In the genomic region with DNA sequence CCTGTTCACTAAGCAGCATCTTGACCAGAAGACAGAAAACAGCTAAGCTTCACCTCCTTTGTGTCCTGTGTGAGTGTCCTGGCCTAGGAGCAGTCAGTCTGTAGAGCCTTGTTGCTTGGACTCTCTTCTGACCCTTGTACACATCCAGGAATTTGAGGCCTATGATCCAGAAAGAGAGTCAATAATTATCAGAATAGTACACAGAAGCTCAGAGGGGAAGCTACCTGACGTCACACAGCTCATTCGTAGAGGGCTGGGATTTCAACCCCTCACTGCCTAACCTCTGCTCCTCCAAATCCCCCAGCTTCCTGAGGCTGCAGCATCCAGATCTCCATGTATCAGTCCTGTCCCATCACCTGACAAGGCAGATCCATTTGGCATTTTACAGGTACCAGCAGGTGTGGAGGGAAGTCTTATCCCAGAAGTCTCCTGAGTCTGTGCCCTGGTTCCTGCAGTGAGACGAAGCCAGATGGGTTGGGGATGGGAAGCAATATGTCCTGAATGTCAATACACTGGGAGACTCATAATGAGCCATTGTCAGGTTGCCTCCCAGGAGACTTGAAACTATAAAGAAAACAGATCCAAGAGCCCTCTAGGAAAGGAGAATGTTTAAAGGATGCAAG, we compare ENCODE assay signal across 18 cellular contexts.
DNase-seq lines count a peak whose midpoint lies in the region; ATAC-seq and TF ChIP-seq lines count a peak whose summit lies in the region.
"Had no signal": no experiment of that assay in that cellular context is flagged by ENCODE, and none has a peak within 500 bp of the region (broad histone marks: within the 10 kb centered on the region; RNA-seq: fewer than 3 reads in every experiment).

No MANE protein-coding gene starts in this region.

- no peaks in the 10 kb centered on the region for H3K36me3 Mint-ChIP-seq in CD4-positive, alpha-beta memory T cell
- H3K36me3 Mint-ChIP-seq: CD14-positive monocyte had no signal

- ATAC-seq in SK-N-SH treated with all-trans-retinoic acid at 6 μM for 48 hours (no peak), right lobe of liver (peak; percentile 97 to 98 (median 98)), GM21367 (IDR thresholded peaks at IDR 0.05; ENCODE audit: unreplicated experiment) (no peak)
- ATAC-seq: GM23338, K562 had no signal

- CTCF ChIA-PET in SK-N-SH (lab: Yijun Ruan, JAX), result interaction anchor here (0.7 to 1.3 kb wide), 2 partner anchors 39 to 295 kb away, joined by 3 to 4 read pairs; no protein-coding TSS in a partner anchor
- CTCF ChIA-PET in CD4-positive, alpha-beta memory T cell (lab: Charles Lee; ENCODE audit: partially characterized antibody), result no interaction called here

- no peak overlapping the region for H3K27ac Mint-ChIP-seq in CD4-positive, alpha-beta memory T cell
- H3K27ac Mint-ChIP-seq: GM23338 had no signal

- no peak for TF ChIP-seq RAD21 in SK-N-SH (IDR thresholded peaks at IDR 0.05; ENCODE audit: low read length)

- no peaks in the 10 kb centered on the region for H3K27me3 ChIP-seq in SK-N-SH (ENCODE audit: insufficient read depth)
- no peaks in the 10 kb centered on the region for H3K27me3 ChIP-seq in right lobe of liver
- H3K27me3 ChIP-seq in smooth muscle cell (ENCODE audit: low read depth), result no peaks in the 10 kb centered on the region
- H3K27me3 ChIP-seq in CD4-positive, alpha-beta memory T cell (ENCODE audit: insufficient read depth, low read length), result no peaks in the 10 kb centered on the region

- H3K9ac ChIP-seq in SK-N-SH, result no peak overlapping the region
- no peak overlapping the region for H3K9ac ChIP-seq in smooth muscle cell (ENCODE audit: low read depth)

- no peak for TF ChIP-seq EP300 in SK-N-SH (IDR thresholded peaks at IDR 0.05; ENCODE audit: borderline replicate concordance in 1 of 2, low read depth in 1 of 2, low read length in 1 of 2)

- POLR2A ChIA-PET in SK-N-SH (lab: Yijun Ruan, JAX), result no interaction called here
- POLR2A ChIA-PET in CD4-positive, alpha-beta memory T cell (lab: Charles Lee; ENCODE audit: partially characterized antibody), result no interaction called here

- H3K4me2 ChIP-seq in SK-N-SH, result no peak overlapping the region
- H3K4me2 ChIP-seq in smooth muscle cell, result no peak overlapping the region
- H3K4me2 ChIP-seq: GM23338 had no signal

- WGBS in SK-N-SH (ENCODE audit: low lambda C conversion rate), result 88% methylated on average over 3 of the region's 3 CpGs
- 31% methylated on average over 2 of the region's 3 CpGs for whole genome bisulfite sequencing in right lobe of liver (ENCODE audit: insufficient coverage, low coverage, low lambda C conversion rate, missing lambda C conversion rate)
- 69% methylated on average over 3 of the region's 3 CpGs for WGBS in smooth muscle cell (ENCODE audit: low lambda C conversion rate)

- H3K27me3 Mint-ChIP-seq in CD4-positive, alpha-beta memory T cell, result peaks cover 9 to 27% of the 10 kb centered on the region in 2 donors

- H3K4me3 ChIP-seq in SK-N-SH (ENCODE audit: low read depth in 2 of 2, low read length in 1 of 2), result no peak overlapping the region
- H3K4me3 ChIP-seq in epithelial cell of proximal tubule (ENCODE audit: low read depth, low read length), result no peak overlapping the region
- no peak overlapping the region for H3K4me3 ChIP-seq in right lobe of liver
- H3K4me3 ChIP-seq in smooth muscle cell, result no peak overlapping the region
- H3K4me3 ChIP-seq in CD4-positive, alpha-beta memory T cell (ENCODE audit: low read length in 2 of 2), result no peak overlapping the region
- H3K4me3 ChIP-seq: GM23338, K562 had no signal

- H3K27ac ChIP-seq in SK-N-SH (ENCODE audit: low read depth in 2 of 2, low read length in 1 of 2) (no peak overlapping the region), right lobe of liver (peak overlapping the region in 2 of 3 donors; percentile 81), smooth muscle cell (ENCODE audit: low read depth) (peak overlapping the region; percentile 47)
- no peak overlapping the region for H3K27ac ChIP-seq in CD4-positive, alpha-beta memory T cell (ENCODE audit: low read depth, low read length)

- no peak overlapping the region for H3K4me3 Mint-ChIP-seq in CD4-positive, alpha-beta memory T cell
- H3K4me3 Mint-ChIP-seq: CD14-positive monocyte, GM23338 had no signal

- H4K20me1 ChIP-seq in SK-N-SH (ENCODE audit: insufficient read depth) (no peaks in the 10 kb centered on the region), smooth muscle cell (ENCODE audit: low read depth) (no peaks in the 10 kb centered on the region)

- no peaks in the 10 kb centered on the region for H3K9me2 ChIP-seq in SK-N-SH

- H3F3A ChIP-seq in SK-N-SH (replicated peaks; ENCODE audit: insufficient read depth) (peaks cover 3% of the 10 kb centered on the region), smooth muscle cell (ENCODE audit: low read depth) (no peaks in the 10 kb centered on the region)

- DNase-seq in SK-N-SH (no peak), epithelial cell of proximal tubule (ENCODE audit: low read depth) (peak; percentile 36), right lobe of liver (peak; percentile 38 to 62 (median 54)), smooth muscle cell (lab: John Stamatoyannopoulos, UW; ENCODE audit: unreplicated experiment) (no peak)
- no peak for DNase-seq in CD4-positive, alpha-beta memory T cell
- DNase-seq in activated CD8-positive, alpha-beta memory T cell treated with anti-CD3 and anti-CD28 coated beads, Interleukin-2, amount 50 U/mL, for 48 hours, result no peak
- DNase-seq: Calu3, DMS79 treated with DMSO at 0.1 percent for 48 hours, GDM1, NCI-H146, NCI-H2081 treated with DMSO at 0.1 percent for 48 hours, NCI-H446, NCI-H774 had no signal

- H3K9me3 ChIP-seq in SK-N-SH (no peaks in the 10 kb centered on the region), right lobe of liver (no peaks in the 10 kb centered on the region), smooth muscle cell (replicated peaks; ENCODE audit: low read depth) (no peaks in the 10 kb centered on the region)
- no peaks in the 10 kb centered on the region for H3K9me3 ChIP-seq in CD4-positive, alpha-beta memory T cell (ENCODE audit: control insufficient read depth in 1 of 2, low read length in 2 of 2)

- H3K79me2 ChIP-seq in SK-N-SH (ENCODE audit: insufficient read depth) (no peaks in the 10 kb centered on the region), smooth muscle cell (ENCODE audit: low read depth) (no peaks in the 10 kb centered on the region)

- TF ChIP-seq POLR2A in right lobe of liver (IDR thresholded peaks at IDR 0.05), result peak; percentile 15

- H3K4me1 Mint-ChIP-seq in CD4-positive, alpha-beta memory T cell, result no peaks in the 10 kb centered on the region
- H3K4me1 Mint-ChIP-seq: CD14-positive monocyte had no signal

- intact Hi-C loops in right lobe of liver (cut with DNase I), result no loop called here
- intact Hi-C loops in CD4-positive, alpha-beta memory T cell (cut with micrococcal nuclease), result loop anchor here (5.0 kb wide), 1 partner anchor 552 kb away; no protein-coding TSS in a partner anchor

- TF ChIP-seq CTCF in SK-N-SH (IDR thresholded peaks at IDR 0.05), result no peak
- TF ChIP-seq CTCF in epithelial cell of proximal tubule (conservative IDR thresholded peaks at IDR 0.05; ENCODE audit: low read depth, low read length), result no peak
- no peak for TF ChIP-seq CTCF in right lobe of liver (IDR thresholded peaks at IDR 0.05)
- no peak for TF ChIP-seq CTCF in smooth muscle cell (IDR thresholded peaks at IDR 0.05; ENCODE audit: borderline replicate concordance, insufficient read depth, poor library complexity, severe bottlenecking)

- no peaks in the 10 kb centered on the region for H3K36me3 ChIP-seq in SK-N-SH (replicated peaks in 1 of 2; ENCODE audit: control insufficient read depth in 1 of 2, insufficient read depth in 2 of 2, low read length in 1 of 2)
- no peaks in the 10 kb centered on the region for H3K36me3 ChIP-seq in right lobe of liver
- no peaks in the 10 kb centered on the region for H3K36me3 ChIP-seq in smooth muscle cell (ENCODE audit: low read depth)
- H3K36me3 ChIP-seq in CD4-positive, alpha-beta memory T cell (ENCODE audit: insufficient read depth, low read length), result no peaks in the 10 kb centered on the region

- H2AFZ ChIP-seq in SK-N-SH (ENCODE audit: low read depth) (peak overlapping the region; percentile 53; the same call in 1 of the 2 replicates), smooth muscle cell (ENCODE audit: low read depth) (no peak overlapping the region)
- H2AFZ ChIP-seq: GM23338 had no signal

- H3K9me3 Mint-ChIP-seq in CD4-positive, alpha-beta memory T cell, result peaks cover 0 to 20% (median 12%) of the 10 kb centered on the region in 8 donors
- H3K9me3 Mint-ChIP-seq: GM23338 had no signal

- H3K4me1 ChIP-seq in SK-N-SH (ENCODE audit: control insufficient read depth in 1 of 2, insufficient read depth in 2 of 2, low read depth in 1 of 2, low read length in 1 of 2) (peaks cover 3 to 7% of the 10 kb centered on the region in 2 experiments; a peak in 1 of 4 replicates), right lobe of liver (peaks cover 0 to 13% (median 3%) of the 10 kb centered on the region in 4 donors), smooth muscle cell (ENCODE audit: low read depth) (no peaks in the 10 kb centered on the region)
- no peaks in the 10 kb centered on the region for H3K4me1 ChIP-seq in CD4-positive, alpha-beta memory T cell (ENCODE audit: insufficient read depth, low read length)

TF ChIP-seq in SK-N-SH, 30 proteins besides CTCF, POLR2A, EP300 and RAD21 (continues in another document):
- no peak for TF ChIP-seq MXI1 (IDR thresholded peaks at IDR 0.05; ENCODE audit: low read depth, low read length)
- no peak for TF ChIP-seq GABPA (IDR thresholded peaks at IDR 0.05; ENCODE audit: low read depth)
- no peak for TF ChIP-seq FOXM1 (IDR thresholded peaks at IDR 0.05; ENCODE audit: low read depth)
- no peak for TF ChIP-seq TEAD4 (IDR thresholded peaks at IDR 0.05; ENCODE audit: borderline replicate concordance, insufficient read depth)
- TF ChIP-seq YY1 (IDR thresholded peaks at IDR 0.05; ENCODE audit: low read depth), result no peak

TF ChIP-seq in SK-N-SH treated with all-trans-retinoic acid at 6 μM for 48 hours, 23 proteins besides CTCF, POLR2A, EP300 and RAD21 (continues in another document):
- TF ChIP-seq PPARA (CRISPR knock-in tag; IDR thresholded peaks at IDR 0.05; ENCODE audit: borderline replicate concordance) (no peak), OSR1 (CRISPR knock-in tag; IDR thresholded peaks at IDR 0.05) (no peak), ISL1 (CRISPR knock-in tag; IDR thresholded peaks at IDR 0.05) (no peak), ESRRG (CRISPR knock-in tag; IDR thresholded peaks at IDR 0.05) (no peak), ZNF8 (CRISPR knock-in tag; IDR thresholded peaks at IDR 0.05) (no peak)
- TF ChIP-seq, protein P1, sequence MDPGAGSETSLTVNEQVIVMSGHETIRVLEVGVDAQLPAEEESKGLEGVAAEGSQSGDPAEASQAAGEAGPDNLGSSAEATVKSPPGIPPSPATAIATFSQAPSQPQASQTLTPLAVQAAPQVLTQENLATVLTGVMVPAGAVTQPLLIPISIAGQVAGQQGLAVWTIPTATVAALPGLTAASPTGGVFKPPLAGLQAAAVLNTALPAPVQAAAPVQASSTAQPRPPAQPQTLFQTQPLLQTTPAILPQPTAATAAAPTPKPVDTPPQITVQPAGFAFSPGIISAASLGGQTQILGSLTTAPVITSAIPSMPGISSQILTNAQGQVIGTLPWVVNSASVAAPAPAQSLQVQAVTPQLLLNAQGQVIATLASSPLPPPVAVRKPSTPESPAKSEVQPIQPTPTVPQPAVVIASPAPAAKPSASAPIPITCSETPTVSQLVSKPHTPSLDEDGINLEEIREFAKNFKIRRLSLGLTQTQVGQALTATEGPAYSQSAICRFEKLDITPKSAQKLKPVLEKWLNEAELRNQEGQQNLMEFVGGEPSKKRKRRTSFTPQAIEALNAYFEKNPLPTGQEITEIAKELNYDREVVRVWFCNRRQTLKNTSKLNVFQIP (CRISPR knock-in tag; IDR thresholded peaks at IDR 0.05; ENCODE audit: borderline replicate concordance, low read depth), result no peak

Comparison
In these comparisons a context has a peak if more than half of its experiments do, and no peak if none do; other contexts are left out.
1. DNase-seq: peak in epithelial cell of proximal tubule (single experiment) and right lobe of liver (3 of 3); none in SK-N-SH (single experiment), smooth muscle cell (single experiment), CD4-positive, alpha-beta memory T cell (0 of 5) and activated CD8-positive, alpha-beta memory T cell treated with anti-CD3 and anti-CD28 coated beads, Interleukin-2, amount 50 U/mL, for 48 hours (single experiment).
2. H3K27ac ChIP-seq: peak in right lobe of liver (2 of 3) and smooth muscle cell (single experiment); none in SK-N-SH (0 of 2) and CD4-positive, alpha-beta memory T cell (single experiment).
3. ATAC-seq: peak in right lobe of liver (4 of 4); none in SK-N-SH treated with all-trans-retinoic acid at 6 μM for 48 hours (single experiment) and GM21367 (single experiment).